ENCODE assay signal across 12 cellular contexts in genomic region chr7:101900103-101900502, GRCh38.
DNase-seq lines count a peak whose midpoint lies in the region; ATAC-seq and TF ChIP-seq lines count a peak whose summit lies in the region.
"Had no signal": no experiment of that assay in that cellular context is flagged by ENCODE, and none has a peak within 500 bp of the region (broad histone marks: within the 10 kb centered on the region; RNA-seq: fewer than 3 reads in every experiment).

No MANE protein-coding gene starts in this region.

- H3K27me3 ChIP-seq in esophagus squamous epithelium (no peaks in the 10 kb centered on the region), WERI-Rb-1 (ENCODE audit: insufficient read depth, low read depth, severe bottlenecking) (no peaks in the 10 kb centered on the region)

- H3K9me3 ChIP-seq in esophagus squamous epithelium (no peaks in the 10 kb centered on the region), mucosa of descending colon (no peaks in the 10 kb centered on the region), WERI-Rb-1 (ENCODE audit: severe bottlenecking) (no peaks in the 10 kb centered on the region)

- TF ChIP-seq CTCF in esophagus squamous epithelium (IDR thresholded peaks at IDR 0.05) (peak in 3 of 6 experiments; percentile 14 to 56 (median 19)), mucosa of descending colon (IDR thresholded peaks at IDR 0.05) (no peak), WERI-Rb-1 (IDR thresholded peaks at IDR 0.05; ENCODE audit: low read depth, low read length) (no peak)

- H3K27ac ChIP-seq in esophagus squamous epithelium (peak overlapping the region; percentile 8 to 70 (median 64)), WERI-Rb-1 (no peak overlapping the region)
- H3K27ac ChIP-seq: 22Rv1, epithelial cell of prostate had no signal

- no peak for ATAC-seq in mucosa of descending colon

- 37 to 70% methylated on average over 3 to 15 of the region's 18 CpGs for WGBS in esophagus squamous epithelium, 2 donors

- intact Hi-C loops in esophagus squamous epithelium (cut with DNase I) = no loop called here
- intact Hi-C loops in mucosa of descending colon (cut with DNase I, micrococcal nuclease) = no loop called here

- H3K4me1 ChIP-seq in esophagus squamous epithelium = peaks cover 0 to 50% (median 13%) of the 10 kb centered on the region in 3 donors
- no peaks in the 10 kb centered on the region for H3K4me1 ChIP-seq in mucosa of descending colon (ENCODE audit: low read depth)

- H3K4me3 ChIP-seq in esophagus squamous epithelium = peak overlapping the region in 3 of 4 donors; percentile 28 to 53 (median 31)
- no peak overlapping the region for H3K4me3 ChIP-seq in mucosa of descending colon
- H3K4me3 ChIP-seq in WERI-Rb-1 (ENCODE audit: low read depth, low read length) = no peak overlapping the region

- no peak for TF ChIP-seq POLR2A in esophagus squamous epithelium (IDR thresholded peaks at IDR 0.05)

- DNase-seq in DMS 273 (lab: John Stamatoyannopoulos, UW; ENCODE audit: unreplicated experiment) (peak; percentile 51), DMS 273 treated with DMSO at 0.1 percent for 48 hours (lab: John Stamatoyannopoulos, UW) (no peak), esophagus squamous epithelium (lab: John Stamatoyannopoulos, UW) (no peak), mucosa of descending colon (peak in 2 of 3 donors; percentile 13 to 42), NCI-H2107 (lab: John Stamatoyannopoulos, UW) (no peak), WERI-Rb-1 (no peak), SK-N-DZ (ENCODE audit: low spot score) (no peak), GOT3 (lab: John Stamatoyannopoulos, UW) (no peak)
- DNase-seq: activated CD4-positive, alpha-beta T cell treated with anti-CD3 and anti-CD28 coated beads, Interleukin-2, amount 50 U/mL, for 48 hours; NCI-H510A had no signal

- H3K36me3 ChIP-seq in esophagus squamous epithelium = no peaks in the 10 kb centered on the region
- no peaks in the 10 kb centered on the region for H3K36me3 ChIP-seq in mucosa of descending colon (ENCODE audit: low read depth)
- no peaks in the 10 kb centered on the region for H3K36me3 ChIP-seq in WERI-Rb-1

Comparison
In these comparisons a context has a peak if more than half of its experiments do, and no peak if none do; other contexts are left out.
1. DNase-seq: peak in DMS 273 (single experiment) and mucosa of descending colon (2 of 3); none in DMS 273 treated with DMSO at 0.1 percent for 48 hours (single experiment), esophagus squamous epithelium (single experiment), NCI-H2107 (single experiment), WERI-Rb-1 (single experiment), SK-N-DZ (single experiment) and GOT3 (single experiment).
2. H3K4me3 ChIP-seq: peak in esophagus squamous epithelium (3 of 4); none in mucosa of descending colon (single experiment) and WERI-Rb-1 (single experiment).